Comparison of ENCODE assay signal across 9 cellular contexts in genomic region chrX:47643926-47644325, GRCh38. TPM values are rescaled to one million over a fixed set of nuclear protein-coding genes. Genes with fewer than 3 reads are reported as not detected.
A peak's percentile ranks its signal among the peaks of the same experiment; 100 is the strongest.
DNase-seq lines count a peak whose midpoint lies in the region; ATAC-seq and TF ChIP-seq lines count a peak whose summit lies in the region.
"Had no signal": no experiment of that assay in that cellular context is flagged by ENCODE, and none has a peak within 500 bp of the region (broad histone marks: within the 10 kb centered on the region; RNA-seq: fewer than 3 reads in every experiment).

No MANE protein-coding gene starts in this region.

- TF ChIP-seq EP300 in neural cell (conservative IDR thresholded peaks at IDR 0.05; ENCODE audit: poor library complexity, severe bottlenecking) = no peak

- no peaks in the 10 kb centered on the region for H3K36me3 ChIP-seq in neural cell (ENCODE audit: insufficient read depth, low read length)

- no peak overlapping the region for H3K9ac ChIP-seq in neural cell (ENCODE audit: low read length)

- ATAC-seq in sciatic nerve = no peak
- ATAC-seq: body of pancreas had no signal

- no peak overlapping the region for H2AFZ ChIP-seq in neural cell (ENCODE audit: low read depth, low read length)

- no peaks in the 10 kb centered on the region for H3K9me3 ChIP-seq in neural cell (ENCODE audit: low read length)
- H3K9me3 ChIP-seq: body of pancreas had no signal

- no peaks in the 10 kb centered on the region for H4K20me1 ChIP-seq in neural cell (ENCODE audit: insufficient read depth)

- H3K27me3 ChIP-seq in neural cell (ENCODE audit: insufficient read depth, low read depth, low read length) = no peaks in the 10 kb centered on the region
- H3K27me3 ChIP-seq: body of pancreas had no signal

- H3K4me3 ChIP-seq in GM12864 (ENCODE audit: low read depth, low read length) (no peak overlapping the region), epithelial cell of proximal tubule (ENCODE audit: low read depth, low read length) (no peak overlapping the region), neural cell (ENCODE audit: low read length) (no peak overlapping the region)
- H3K4me3 ChIP-seq: body of pancreas had no signal

- intact Hi-C loops in sciatic nerve (cut with DNase I) = no loop called here

- H3K79me2 ChIP-seq in neural cell (replicated peaks; ENCODE audit: insufficient read depth, low read length) = peaks cover 2% of the 10 kb centered on the region

- H3F3A ChIP-seq in neural cell (ENCODE audit: insufficient read depth, low read length, poor library complexity, severe bottlenecking) = no peaks in the 10 kb centered on the region

- no peaks in the 10 kb centered on the region for H3K9me2 ChIP-seq in neural cell (ENCODE audit: insufficient read depth, low read length)

- TF ChIP-seq RAD21 in neural cell (conservative IDR thresholded peaks at IDR 0.05) = peak; percentile 22

- TF ChIP-seq CTCF in GM12864 (IDR thresholded peaks at IDR 0.05; ENCODE audit: low read depth, low read length, missing control alignments) (peak; percentile 12), epithelial cell of proximal tubule (conservative IDR thresholded peaks at IDR 0.05; ENCODE audit: low read depth, low read length) (peak; percentile 46), neural cell (IDR thresholded peaks at IDR 0.05; ENCODE audit: poor library complexity, severe bottlenecking) (peak; percentile 43)

- DNase-seq in GM12864 (ENCODE audit: low read depth) (no peak), NCI-H2196 treated with DMSO at 0.1 percent for 48 hours (lab: John Stamatoyannopoulos, UW; ENCODE audit: unreplicated experiment) (peak; percentile 0), epithelial cell of proximal tubule (ENCODE audit: low read depth) (no peak), sciatic nerve (ENCODE audit: low spot score) (no peak), putamen (ENCODE audit: low spot score) (no peak), LoVo (ENCODE audit: low spot score) (no peak)
- DNase-seq in central memory CD4-positive, alpha-beta T cell = no peak
- DNase-seq: body of pancreas had no signal

- H3K27ac ChIP-seq in neural cell (ENCODE audit: low read length) = no peak overlapping the region
- H3K27ac ChIP-seq: body of pancreas had no signal

- H3K4me2 ChIP-seq in neural cell (ENCODE audit: low read length) = no peak overlapping the region

TF ChIP-seq in neural cell, 6 proteins besides CTCF, POLR2A, EP300 and RAD21:
- TF ChIP-seq SMC3 (conservative IDR thresholded peaks at IDR 0.05; ENCODE audit: poor library complexity) = peak; percentile 17
- TF ChIP-seq MXI1 (conservative IDR thresholded peaks at IDR 0.05; ENCODE audit: poor library complexity, severe bottlenecking) = no peak

RNA-seq across cellular contexts. Expression of gene ELK1, which starts 6.4 kb away (rescaled TPM):
- total RNA-seq in epithelial cell of proximal tubule (21.9 and 31.8 TPM in 2 replicates), sciatic nerve (24.1 TPM)
- 21.2 and 31.8 TPM in 2 replicates for polyA plus RNA-seq in neural cell
- polyA minus RNA-seq in neural cell = 23.3 and 24.6 TPM in 2 replicates

RNA-seq across cellular contexts. Expression of gene CFP, which starts 14.2 kb away (rescaled TPM):
- total RNA-seq in epithelial cell of proximal tubule (0.06 and 0.22 TPM in 2 replicates), sciatic nerve (7.3 TPM)
- 2.7 and 4.8 TPM in 2 replicates for polyA plus RNA-seq in neural cell
- polyA minus RNA-seq in neural cell = 1.5 and 1.7 TPM in 2 replicates

RNA-seq across cellular contexts. Expression of gene UXT, which starts 15.1 kb away (rescaled TPM):
- total RNA-seq in epithelial cell of proximal tubule (133 and 178 TPM in 2 replicates), sciatic nerve (65.3 TPM)
- polyA plus RNA-seq in neural cell = 141 and 153 TPM in 2 replicates
- polyA minus RNA-seq in neural cell = 32.6 and 33.8 TPM in 2 replicates

RNA-seq across cellular contexts. Expression of gene SYN1, which starts 24.3 kb away (rescaled TPM):
- total RNA-seq in epithelial cell of proximal tubule (0.12 and 0.65 TPM in 2 replicates), sciatic nerve (2.9 TPM)
- polyA plus RNA-seq in neural cell = 4.3 and 6.7 TPM in 2 replicates
- 10.7 and 10.9 TPM in 2 replicates for polyA minus RNA-seq in neural cell
